Comparison of ENCODE assay signal across 8 cellular contexts in the genomic region with DNA sequence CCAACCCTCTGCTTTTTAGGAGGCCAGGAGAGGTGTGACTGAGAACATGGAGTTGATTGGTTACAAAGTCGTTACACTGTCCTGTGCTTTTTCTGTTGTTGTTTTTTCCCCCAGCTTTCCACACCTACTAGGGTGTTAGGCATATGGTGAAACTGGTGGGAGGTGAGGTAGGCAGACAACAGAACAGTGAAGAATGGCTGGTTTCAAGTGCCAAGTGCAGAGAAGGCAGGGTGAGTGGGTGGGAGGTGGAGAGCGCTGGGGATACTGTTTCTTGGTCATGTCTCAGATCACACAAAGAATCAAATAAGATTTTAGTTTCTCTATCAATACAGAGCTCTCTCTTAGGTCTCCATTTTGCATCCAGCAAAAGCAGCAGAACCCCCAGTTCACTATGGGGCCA. TPM values are rescaled to one million over a fixed set of nuclear protein-coding genes. Genes with fewer than 3 reads are reported as not detected.
DNase-seq lines count a peak whose midpoint lies in the region; ATAC-seq and TF ChIP-seq lines count a peak whose summit lies in the region.

No MANE protein-coding gene starts in this region.

- H3K4me3 ChIP-seq in CD8-positive, alpha-beta memory T cell (ENCODE audit: low read length): no peak overlapping the region
- H3K4me3 ChIP-seq in gastroesophageal sphincter: no peak overlapping the region

- no peaks in the 10 kb centered on the region for H3K36me3 ChIP-seq in CD8-positive, alpha-beta memory T cell (ENCODE audit: insufficient read depth, low read length)
- H3K36me3 ChIP-seq in gastroesophageal sphincter: no peaks in the 10 kb centered on the region

- H3K27me3 ChIP-seq in CD8-positive, alpha-beta memory T cell (ENCODE audit: insufficient read depth, low read length, poor library complexity, severe bottlenecking): no peaks in the 10 kb centered on the region
- no peaks in the 10 kb centered on the region for H3K27me3 ChIP-seq in gastroesophageal sphincter

- ATAC-seq in activated CD8-positive, alpha-beta memory T cell treated with anti-CD3 and anti-CD28 coated beads, Interleukin-2, amount 10 ng/mL, durations not matched to agents 7 days and 5 days: no peak
- ATAC-seq in gastroesophageal sphincter (no peak), GM21360 (IDR thresholded peaks at IDR 0.05; ENCODE audit: unreplicated experiment) (no peak)

- H3K36me3 Mint-ChIP-seq in CD8-positive, alpha-beta memory T cell: peaks cover 0 to 4% (median 0%) of the 10 kb centered on the region in 3 donors
- no peaks in the 10 kb centered on the region for H3K36me3 Mint-ChIP-seq in activated CD8-positive, alpha-beta memory T cell treated with anti-CD3 and anti-CD28 coated beads, Interleukin-2, amount 10 ng/mL, durations not matched to agents 7 days and 5 days

- 25 to 30% methylated on average over 1 to 2 of the region's 2 CpGs for WGBS in gastroesophageal sphincter (ENCODE audit: low coverage in 1 of 2), 2 donors

- TF ChIP-seq CTCF in gastroesophageal sphincter (IDR thresholded peaks at IDR 0.05): no peak

- peak overlapping the region in 7 of 8 donors; percentile 90 to 99 (median 96) for H3K27ac Mint-ChIP-seq in CD8-positive, alpha-beta memory T cell
- peak overlapping the region; percentile 74 for H3K27ac Mint-ChIP-seq in activated CD8-positive, alpha-beta memory T cell treated with anti-CD3 and anti-CD28 coated beads, Interleukin-2, amount 10 ng/mL, durations not matched to agents 7 days and 5 days

- H3K27me3 Mint-ChIP-seq in CD8-positive, alpha-beta memory T cell: peaks cover 0 to 2% of the 10 kb centered on the region in 2 donors
- H3K27me3 Mint-ChIP-seq in activated CD8-positive, alpha-beta memory T cell treated with anti-CD3 and anti-CD28 coated beads, Interleukin-2, amount 10 ng/mL, durations not matched to agents 7 days and 5 days: no peaks in the 10 kb centered on the region

- POLR2A ChIA-PET in CD8-positive, alpha-beta memory T cell (lab: Charles Lee): interaction anchor here (1.2 to 3.2 kb wide), 3 partner anchors 9 to 57 kb away, joined by 3 to 8 read pairs (median 4); no protein-coding TSS in a partner anchor

- TF ChIP-seq POLR2A in gastroesophageal sphincter (IDR thresholded peaks at IDR 0.05): no peak

- TF ChIP-seq EP300 in gastroesophageal sphincter (IDR thresholded peaks at IDR 0.05): no peak

- CTCF ChIA-PET in CD8-positive, alpha-beta memory T cell (lab: Charles Lee): interaction anchor here (0.7 to 1.6 kb wide), 4 partner anchors 8 to 19 kb away, joined by 3 to 4 read pairs (median 4); no protein-coding TSS in a partner anchor
- CTCF ChIA-PET in activated CD8-positive, alpha-beta memory T cell treated with anti-CD3 and anti-CD28 coated beads, Interleukin-2, amount 10 ng/mL, durations not matched to agents 7 days and 5 days (lab: Charles Lee): interaction anchor here (0.8 to 2.4 kb wide), 9 partner anchors 8 to 111 kb away, joined by 3 to 7 read pairs (median 4); no protein-coding TSS in a partner anchor

- peaks cover 44% of the 10 kb centered on the region for H3K4me1 ChIP-seq in CD8-positive, alpha-beta memory T cell (ENCODE audit: insufficient read depth, low read length)
- peaks cover 18 to 53% (median 31%) of the 10 kb centered on the region in 3 donors for H3K4me1 ChIP-seq in gastroesophageal sphincter

- H3K4me1 Mint-ChIP-seq in CD8-positive, alpha-beta memory T cell: peaks cover 21 to 23% (median 23%) of the 10 kb centered on the region in 3 donors
- H3K4me1 Mint-ChIP-seq in activated CD8-positive, alpha-beta memory T cell treated with anti-CD3 and anti-CD28 coated beads, Interleukin-2, amount 10 ng/mL, durations not matched to agents 7 days and 5 days: peaks cover 29% of the 10 kb centered on the region

- no peaks in the 10 kb centered on the region for H3K9me3 ChIP-seq in CD8-positive, alpha-beta memory T cell (ENCODE audit: low read length)
- no peaks in the 10 kb centered on the region for H3K9me3 ChIP-seq in gastroesophageal sphincter

- no peaks in the 10 kb centered on the region for H3K9me3 Mint-ChIP-seq in CD8-positive, alpha-beta memory T cell
- H3K9me3 Mint-ChIP-seq in activated CD8-positive, alpha-beta memory T cell treated with anti-CD3 and anti-CD28 coated beads, Interleukin-2, amount 10 ng/mL, durations not matched to agents 7 days and 5 days (ENCODE audit: low read depth): no peaks in the 10 kb centered on the region

- H3K4me3 Mint-ChIP-seq in CD8-positive, alpha-beta memory T cell: peak overlapping the region in 6 of 7 donors; percentile 16 to 98 (median 66)
- peak overlapping the region; percentile 21 for H3K4me3 Mint-ChIP-seq in activated CD8-positive, alpha-beta memory T cell treated with anti-CD3 and anti-CD28 coated beads, Interleukin-2, amount 10 ng/mL, durations not matched to agents 7 days and 5 days

- H3K27ac ChIP-seq in CD8-positive, alpha-beta memory T cell (ENCODE audit: low read depth, low read length): no peak overlapping the region
- H3K27ac ChIP-seq in gastroesophageal sphincter: peak overlapping the region; percentile 97 to 100 (median 98)

- DNase-seq in CD8-positive, alpha-beta memory T cell: peak in 1 of 5 donors; percentile 16
- DNase-seq in activated CD8-positive, alpha-beta memory T cell treated with anti-CD3 and anti-CD28 coated beads, Interleukin-2, amount 10 ng/mL, durations not matched to agents 7 days and 5 days: no peak
- peak; percentile 43 to 49 for DNase-seq in stimulated activated CD4-positive, alpha-beta T cell treated with anti-CD3 and anti-CD28 coated beads, Interleukin-15, amount 100 ng/mL, for 48 hours (ENCODE audit: low read depth in 2 of 2)
- DNase-seq in DMS53 (lab: John Stamatoyannopoulos, UW) (no peak), NCI-H1417 treated with DMSO at 0.1 percent for 48 hours (lab: John Stamatoyannopoulos, UW) (no peak), islet precursor cell (no peak)

RNA-seq across cellular contexts. Expression of gene SPTAN1, which starts 2.2 kb away (rescaled TPM):
- 100 to 1,000 TPM; 195 to 203 TPM for total RNA-seq in CD8-positive, alpha-beta memory T cell
- 132 TPM for polyA plus RNA-seq in CD8-positive, alpha-beta memory T cell
- total RNA-seq in activated CD8-positive, alpha-beta memory T cell treated with anti-CD3 and anti-CD28 coated beads, Interleukin-2, amount 10 ng/mL, durations not matched to agents 7 days and 5 days: 100 to 1,000 TPM; 275 to 315 TPM
- total RNA-seq in gastroesophageal sphincter: 100 to 1,000 TPM; 223 to 390 (median 286) TPM

RNA-seq across cellular contexts. Expression of gene GLE1, which starts 45.7 kb away (rescaled TPM):
- total RNA-seq in CD8-positive, alpha-beta memory T cell: 10 to 100 TPM; 48.7 to 51.9 TPM
- 35.1 TPM for polyA plus RNA-seq in CD8-positive, alpha-beta memory T cell
- 10 to 100 TPM; 51.0 to 55.7 TPM for total RNA-seq in activated CD8-positive, alpha-beta memory T cell treated with anti-CD3 and anti-CD28 coated beads, Interleukin-2, amount 10 ng/mL, durations not matched to agents 7 days and 5 days
- 10 to 100 TPM; 18.7 to 32.4 (median 26.9) TPM for total RNA-seq in gastroesophageal sphincter

Comparison
In these comparisons a context has a peak if more than half of its experiments do, and no peak if none do; other contexts are left out.
1. DNase-seq: peak in stimulated activated CD4-positive, alpha-beta T cell treated with anti-CD3 and anti-CD28 coated beads, Interleukin-15, amount 100 ng/mL, for 48 hours (2 of 2); none in activated CD8-positive, alpha-beta memory T cell treated with anti-CD3 and anti-CD28 coated beads, Interleukin-2, amount 10 ng/mL, durations not matched to agents 7 days and 5 days (single experiment), DMS53 (single experiment), NCI-H1417 treated with DMSO at 0.1 percent for 48 hours (single experiment) and islet precursor cell (single experiment).